25 cellular contexts compared by ENCODE assay signal in genomic region chr2:37441055-37441454, GRCh38.
DNase-seq lines count a peak whose midpoint lies in the region; ATAC-seq, FAIRE-seq and TF ChIP-seq lines count a peak whose summit lies in the region.
"Had no signal": no experiment of that assay in that cellular context is flagged by ENCODE, and none has a peak within 500 bp of the region (broad histone marks: within the 10 kb centered on the region; RNA-seq: fewer than 3 reads in every experiment).

No MANE protein-coding gene starts in this region.

- no peak for TF ChIP-seq RAD21 in K562 (CRISPR knock-in tag; conservative IDR thresholded peaks at IDR 0.05 in 1 of 2, IDR thresholded peaks at IDR 0.05 in 1 of 2)

- H3K36me3 ChIP-seq in K562 (ENCODE audit: control insufficient read depth, insufficient read depth, low read length): no peaks in the 10 kb centered on the region
- H3K36me3 ChIP-seq: BLaER1, HAP-1, SJSA1 had no signal

- H3K27ac ChIP-seq in K562 (ENCODE audit: extremely low read depth, low read depth, low read length): no peak overlapping the region
- H3K27ac ChIP-seq: BLaER1, GM23248, SJSA1 had no signal

- H3K4me2 ChIP-seq in K562 (ENCODE audit: insufficient read depth, low read length): no peak overlapping the region
- H3K4me2 ChIP-seq: BLaER1 had no signal

- H3K9ac ChIP-seq in K562 (ENCODE audit: insufficient read depth in 1 of 2, low read depth in 2 of 2, low read length in 2 of 2): no peak overlapping the region
- H3K9ac ChIP-seq: BLaER1, GM23248 had no signal

- no peak for TF ChIP-seq EP300 in K562 (IDR thresholded peaks at IDR 0.05; ENCODE audit: low read length)

- H3K4me1 Mint-ChIP-seq in stimulated activated naive B cell treated with anti-CD40 and anti-IgM and Interleukin-4, amounts not matched to agents 10 μg/mL and 1 μg/mL and 100 μg/mL, for 72 hours: no peaks in the 10 kb centered on the region

- H3K4me3 Mint-ChIP-seq in stimulated activated naive B cell treated with anti-CD40 and anti-IgM and Interleukin-4, amounts not matched to agents 10 μg/mL and 1 μg/mL and 100 μg/mL, for 72 hours: no peak overlapping the region
- H3K4me3 Mint-ChIP-seq: CD4-positive, alpha-beta T cell had no signal

- WGBS in K562 (ENCODE audit: insufficient coverage, low coverage, missing lambda C conversion rate): 61% methylated on average over 1 of the region's 1 CpG

- no peaks in the 10 kb centered on the region for H3K4me1 ChIP-seq in K562 (replicated peaks in 1 of 2; ENCODE audit: control insufficient read depth in 2 of 2, insufficient read depth in 2 of 2, low read length in 2 of 2)
- H3K4me1 ChIP-seq: BLaER1, HAP-1 had no signal

- no peaks in the 10 kb centered on the region for H3K79me2 ChIP-seq in K562 (ENCODE audit: control insufficient read depth, insufficient read depth, low read length)

- peak; percentile 8 for FAIRE-seq in GM19239 (lab: Jason Lieb, UNC)
- FAIRE-seq in K562 (lab: Jason Lieb, UNC): no peak
- FAIRE-seq: HTR-8/SVneo had no signal

- no peak for TF ChIP-seq CTCF in K562 (IDR thresholded peaks at IDR 0.05 in 2 of 3, conservative IDR thresholded peaks at IDR 0.05 in 1 of 3; ENCODE audit: insufficient read depth in 2 of 3, low read depth in 1 of 3, low read length in 3 of 3)

- H3K4me3 ChIP-seq in K562: no peak overlapping the region
- H3K4me3 ChIP-seq: BLaER1, GM23248, HAP-1, SJSA1 had no signal

- peaks cover 5% of the 10 kb centered on the region in 2 donors for H3K9me3 Mint-ChIP-seq in stimulated activated naive B cell treated with anti-CD40 and anti-IgM and Interleukin-4, amounts not matched to agents 10 μg/mL and 1 μg/mL and 100 μg/mL, for 72 hours
- H3K9me3 Mint-ChIP-seq: CD4-positive, alpha-beta T cell had no signal

- in situ Hi-C loops in K562 (cut with MboI): no loop called here

- no peaks in the 10 kb centered on the region for H4K20me1 ChIP-seq in K562 (replicated peaks; ENCODE audit: control insufficient read depth, insufficient read depth, low read length)
- H4K20me1 ChIP-seq: BLaER1 had no signal

- H3K9me1 ChIP-seq in K562 (ENCODE audit: control insufficient read depth, insufficient read depth, low read length): no peaks in the 10 kb centered on the region

- no peak overlapping the region for H2AFZ ChIP-seq in K562 (ENCODE audit: low read depth, low read length)
- H2AFZ ChIP-seq: GM23248 had no signal

- peaks cover 0 to 5% of the 10 kb centered on the region in 2 donors for H3K36me3 Mint-ChIP-seq in stimulated activated naive B cell treated with anti-CD40 and anti-IgM and Interleukin-4, amounts not matched to agents 10 μg/mL and 1 μg/mL and 100 μg/mL, for 72 hours

- intact Hi-C loops in K562 (cut with micrococcal nuclease): no loop called here

- no peaks in the 10 kb centered on the region for H3K27me3 ChIP-seq in K562 (ENCODE audit: control insufficient read depth in 2 of 2, insufficient read depth in 2 of 2, low read length in 2 of 2)
- H3K27me3 ChIP-seq: BLaER1, SJSA1 had no signal

- POLR2A ChIA-PET in K562 (lab: Yijun Ruan, JAX): no interaction called here

- BruUV-seq in K562 (replicated peaks; lab: Mats Ljungman, UMichigan): no TSS peak

- CTCF ChIA-PET in K562 (lab: Yijun Ruan, JAX; ENCODE audit: low intra/inter-chr PET ratio): no interaction called here

- H3K9me3 ChIP-seq in K562 (replicated peaks; ENCODE audit: control insufficient read depth, insufficient read depth, low read depth, low read length): no peaks in the 10 kb centered on the region
- H3K9me3 ChIP-seq: HAP-1, SJSA1 had no signal

- DNase-seq in GM19239 (ENCODE audit: insufficient read length, low spot score) (no peak), RPMI7951 (ENCODE audit: low read depth) (peak; percentile 24), K562 (ENCODE audit: extremely low read depth in 1 of 4, low spot score in 3 of 4) (no peak), SW 1271 (lab: John Stamatoyannopoulos, UW) (no peak)
- no peak for DNase-seq in stimulated activated naive B cell treated with anti-CD40 and anti-IgM and Interleukin-4, amounts not matched to agents 10 μg/mL and 1 μg/mL and 100 μg/mL, for 72 hours
- DNase-seq: ACHN; CD4-positive, alpha-beta T cell; COR-L47; DMS 273 treated with DMSO at 0.1 percent for 48 hours; DMS79 treated with DMSO at 0.1 percent for 48 hours; GM23248; MV-4-11; NCI-H1105 treated with DMSO at 0.1 percent for 48 hours; NCI-H2029 treated with DMSO at 0.1 percent for 48 hours; NCI-H226; NCI-H510A treated with DMSO at 0.1 percent for 48 hours; NCI-H774 had no signal

- TF ChIP-seq POLR2A in K562 (conservative IDR thresholded peaks at IDR 0.05): no peak

- H3K27me3 Mint-ChIP-seq in stimulated activated naive B cell treated with anti-CD40 and anti-IgM and Interleukin-4, amounts not matched to agents 10 μg/mL and 1 μg/mL and 100 μg/mL, for 72 hours: peaks cover 9 to 15% of the 10 kb centered on the region in 2 donors

- ATAC-seq in K562 (no peak), GM21825 (IDR thresholded peaks at IDR 0.05; ENCODE audit: unreplicated experiment) (no peak), GM19452 (IDR thresholded peaks at IDR 0.05; ENCODE audit: unreplicated experiment) (no peak)
- peak; percentile 21 to 53 for ATAC-seq in stimulated activated naive B cell treated with anti-CD40 and anti-IgM and Interleukin-4, amounts not matched to agents 10 μg/mL and 1 μg/mL and 100 μg/mL, for 72 hours (replicated peaks)
- ATAC-seq: Panc1, Right ventricle myocardium inferior had no signal

- no peak overlapping the region for H3K27ac Mint-ChIP-seq in stimulated activated naive B cell treated with anti-CD40 and anti-IgM and Interleukin-4, amounts not matched to agents 10 μg/mL and 1 μg/mL and 100 μg/mL, for 72 hours
- H3K27ac Mint-ChIP-seq: CD4-positive, alpha-beta T cell had no signal

TF ChIP-seq in K562, 482 proteins besides CTCF, POLR2A, EP300 and RAD21:
- TF ChIP-seq PKNOX1 (IDR thresholded peaks at IDR 0.05) (0 out of 2 replicates have a peak, but pooled peaks have one; percentile 7), FOXA3 (CRISPR knock-in tag; conservative IDR thresholded peaks at IDR 0.05 in 1 of 2, IDR thresholded peaks at IDR 0.05 in 1 of 2) (no peak)
TF ChIP-seq in K562: peak in this region for 1.

Comparison
In these comparisons a context has a peak if more than half of its experiments do, and no peak if none do; other contexts are left out.
1. ATAC-seq: peak in stimulated activated naive B cell treated with anti-CD40 and anti-IgM and Interleukin-4, amounts not matched to agents 10 μg/mL and 1 μg/mL and 100 μg/mL, for 72 hours (2 of 2); none in K562 (single experiment), GM21825 (single experiment) and GM19452 (single experiment).